In genomic region chr3:174907027-174907426, GRCh38 we compare ENCODE assay signal across 18 cellular contexts. TPM values are rescaled to one million over a fixed set of nuclear protein-coding genes. Genes with fewer than 3 reads are reported as not detected.
"Had no signal": no experiment of that assay in that cellular context is flagged by ENCODE, and none has a peak within 500 bp of the region (broad histone marks: within the 10 kb centered on the region; RNA-seq: fewer than 3 reads in every experiment).

No MANE protein-coding gene starts in this region.

- H3K9me3 ChIP-seq: adrenal gland, neutrophil, thoracic aorta, upper lobe of right lung had no signal

- H3K9ac ChIP-seq: parathyroid adenoma had no signal

- H3K36me3 ChIP-seq: adrenal gland, neutrophil, thoracic aorta, upper lobe of right lung, WERI-Rb-1 had no signal

- H3K4me1 ChIP-seq: adrenal gland, parathyroid adenoma, upper lobe of right lung had no signal

- H2AFZ ChIP-seq: hepatocyte, parathyroid adenoma had no signal

- H3K27me3 ChIP-seq: adrenal gland, dorsolateral prefrontal cortex, hepatocyte, neutrophil, upper lobe of right lung had no signal

- H3K27ac ChIP-seq: adrenal gland, dorsolateral prefrontal cortex, hepatocyte, neutrophil, parathyroid adenoma, thoracic aorta, upper lobe of right lung, WERI-Rb-1 had no signal

- DNase-seq: activated CD4-positive, alpha-beta T cell treated with anti-CD3 and anti-CD28 coated beads, Interleukin-2, amount 50 U/mL, for 4 hours; activated gamma-delta T cell; adrenal gland; dorsolateral prefrontal cortex; stimulated activated CD4-positive, alpha-beta T cell treated with anti-CD3 and anti-CD28 coated beads, Interleukin-4, amount 100 ng/mL, for 4 hours; SW 1271; T-helper 2 cell; upper lobe of right lung; WERI-Rb-1 had no signal

- H3K79me2 ChIP-seq: hepatocyte, parathyroid adenoma had no signal

- ATAC-seq: natural killer cell treated with Interleukin-12 subunit alpha and Interleukin-12 subunit beta and Interleukin-15 and Interleukin-18, amount 100 ng/mL, for 72 hours; sciatic nerve; stimulated activated memory B cell treated with anti-CD40 and anti-IgM and Interleukin-4, amounts not matched to agents 10 μg/mL and 1 μg/mL and 100 μg/mL, for 72 hours had no signal

- H3K4me2 ChIP-seq: hepatocyte had no signal

- H3K4me3 ChIP-seq: adrenal gland, dorsolateral prefrontal cortex, hepatocyte, thoracic aorta, upper lobe of right lung had no signal

- FAIRE-seq: keratinocyte had no signal

RNA-seq across cellular contexts. Expression of gene NAALADL2, which starts 47.9 kb away (rescaled TPM):
- total RNA-seq: activated CD8-positive, alpha-beta memory T cell treated with anti-CD3 and anti-CD28 coated beads for 36 hours had no signal
